Comparison of ENCODE assay signal across 18 cellular contexts in genomic region chr5:66933066-66933465, GRCh38.
DNase-seq lines count a peak whose midpoint lies in the region; ATAC-seq and TF ChIP-seq lines count a peak whose summit lies in the region.
"Had no signal": no experiment of that assay in that cellular context is flagged by ENCODE, and none has a peak within 500 bp of the region (broad histone marks: within the 10 kb centered on the region; RNA-seq: fewer than 3 reads in every experiment).

No MANE protein-coding gene starts in this region.

- H3K4me1 ChIP-seq in GM23248 (ENCODE audit: insufficient read depth) (peaks cover 9% of the 10 kb centered on the region), RWPE2 (ENCODE audit: insufficient read depth, poor library complexity, severe bottlenecking) (peaks cover 11% of the 10 kb centered on the region), osteoblast (ENCODE audit: insufficient read depth, low read length) (no peaks in the 10 kb centered on the region)
- H3K4me1 ChIP-seq: ascending aorta, pancreas had no signal

- in situ Hi-C loops in GM23248 (cut with MboI) (no loop called here), KBM-7 (cut with MboI; ENCODE audit: low pct_unique_long_range_greater_than_20kb, low sequenced_read_pairs) (no loop called here)

- H3K27ac ChIP-seq in GM23248 (no peak overlapping the region), RWPE2 (ENCODE audit: poor library complexity, severe bottlenecking) (peak overlapping the region; percentile 21), osteoblast (ENCODE audit: low read depth, low read length) (no peak overlapping the region), dorsolateral prefrontal cortex (no peak overlapping the region)
- H3K27ac ChIP-seq: ascending aorta, pancreas had no signal

- H3K27me3 ChIP-seq in GM23248 (replicated peaks; ENCODE audit: insufficient read depth) = no peaks in the 10 kb centered on the region
- H3K27me3 ChIP-seq in RWPE2 (ENCODE audit: insufficient read depth, poor library complexity, severe bottlenecking) = no peaks in the 10 kb centered on the region
- H3K27me3 ChIP-seq in osteoblast (ENCODE audit: insufficient read depth, low read length) = no peaks in the 10 kb centered on the region
- no peaks in the 10 kb centered on the region for H3K27me3 ChIP-seq in dorsolateral prefrontal cortex
- H3K27me3 ChIP-seq: ascending aorta, pancreas had no signal

- H3K4me2 ChIP-seq in GM23248 (ENCODE audit: unreplicated experiment) (no peak overlapping the region), osteoblast (ENCODE audit: insufficient read depth, low read length) (no peak overlapping the region)

- ATAC-seq in RWPE2 (ENCODE audit: low read depth) = peak; percentile 67; the same call in 1 of the 3 replicates
- no peak for ATAC-seq in left cardiac atrium
- no peak for ATAC-seq in effector memory CD8-positive, alpha-beta T cell (replicated peaks)
- ATAC-seq: activated CD8-positive, alpha-beta memory T cell treated with anti-CD3 and anti-CD28 coated beads, Interleukin-2, amount 10 ng/mL, durations not matched to agents 7 days and 5 days; pancreas had no signal

- H3K4me3 ChIP-seq in GM23248 = no peak overlapping the region
- H3K4me3 ChIP-seq in RWPE2 (ENCODE audit: severe bottlenecking) = no peak overlapping the region
- no peak overlapping the region for H3K4me3 ChIP-seq in osteoblast (ENCODE audit: insufficient read depth, low read length)
- H3K4me3 ChIP-seq in dorsolateral prefrontal cortex = no peak overlapping the region
- H3K4me3 ChIP-seq: ascending aorta, pancreas had no signal

- H4K20me1 ChIP-seq in GM23248 (ENCODE audit: insufficient read depth) (no peaks in the 10 kb centered on the region), osteoblast (ENCODE audit: insufficient read depth, low read length) (no peaks in the 10 kb centered on the region)

- TF ChIP-seq CTCF in RWPE2 (IDR thresholded peaks at IDR 0.05; ENCODE audit: poor library complexity, severe bottlenecking) (no peak), osteoblast (IDR thresholded peaks at IDR 0.05; ENCODE audit: extremely low read depth, low read depth, low read length) (no peak), dorsolateral prefrontal cortex (IDR thresholded peaks at IDR 0.05 in 54 of 56, conservative IDR thresholded peaks at IDR 0.05 in 2 of 56; ENCODE audit: low read depth in 1 of 56, partially characterized antibody in 56 of 56) (no peak)

- no peaks in the 10 kb centered on the region for H3K4me1 Mint-ChIP-seq in effector memory CD8-positive, alpha-beta T cell (ENCODE audit: low read depth in 2 of 2)
- H3K4me1 Mint-ChIP-seq: activated CD8-positive, alpha-beta memory T cell treated with anti-CD3 and anti-CD28 coated beads, Interleukin-2, amount 10 ng/mL, durations not matched to agents 7 days and 5 days had no signal

- H3K4me3 Mint-ChIP-seq in effector memory CD8-positive, alpha-beta T cell = no peak overlapping the region
- H3K4me3 Mint-ChIP-seq: activated CD8-positive, alpha-beta memory T cell treated with anti-CD3 and anti-CD28 coated beads, Interleukin-2, amount 10 ng/mL, durations not matched to agents 7 days and 5 days; T-helper 1 cell treated with Interleukin-12 subunit alpha and Interleukin-12 subunit beta and Interleukin-4 antibody, amounts not matched to agents 30 μg/mL and 1 μg/mL, for 36 hours had no signal

- peaks cover 50 to 77% of the 10 kb centered on the region in 2 donors for H3K27me3 Mint-ChIP-seq in effector memory CD8-positive, alpha-beta T cell

- H3K9me3 Mint-ChIP-seq in effector memory CD8-positive, alpha-beta T cell = no peaks in the 10 kb centered on the region
- H3K9me3 Mint-ChIP-seq: T-helper 1 cell treated with Interleukin-12 subunit alpha and Interleukin-12 subunit beta and Interleukin-4 antibody, amounts not matched to agents 30 μg/mL and 1 μg/mL, for 36 hours had no signal

- no peaks in the 10 kb centered on the region for H3K9me3 ChIP-seq in GM23248 (ENCODE audit: low read depth)
- no peaks in the 10 kb centered on the region for H3K9me3 ChIP-seq in RWPE2 (ENCODE audit: severe bottlenecking)
- H3K9me3 ChIP-seq in osteoblast (ENCODE audit: low read depth, low read length) = no peaks in the 10 kb centered on the region
- H3K9me3 ChIP-seq: ascending aorta, pancreas had no signal

- DNase-seq in GM23248 (peak; percentile 59), RWPE2 (ENCODE audit: low spot score) (no peak), fibroblast of gingiva (ENCODE audit: low read depth) (peak; percentile 13), osteoblast (ENCODE audit: insufficient read length, low spot score, missing footprints) (peak; percentile 67), dorsolateral prefrontal cortex (no peak), left cardiac atrium (no peak), KBM-7 (no peak)
- no peak for DNase-seq in effector memory CD8-positive, alpha-beta T cell
- DNase-seq: activated CD8-positive, alpha-beta memory T cell treated with anti-CD3 and anti-CD28 coated beads, Interleukin-2, amount 10 ng/mL, durations not matched to agents 7 days and 5 days; activated gamma-delta T cell; effector CD4-positive, alpha-beta T cell; islet precursor cell; NCI-H2081; NCI-H748 treated with DMSO at 0.1 percent for 48 hours; pancreas; stimulated activated CD4-positive, alpha-beta T cell treated with anti-CD3 and anti-CD28 coated beads, Interleukin-12 subunit alpha, Interleukin-12 subunit beta, amount 100 ng/mL, for 4 hours had no signal

- H3K27ac Mint-ChIP-seq in effector memory CD8-positive, alpha-beta T cell = no peak overlapping the region
- H3K27ac Mint-ChIP-seq: activated CD8-positive, alpha-beta memory T cell treated with anti-CD3 and anti-CD28 coated beads, Interleukin-2, amount 10 ng/mL, durations not matched to agents 7 days and 5 days; T-helper 1 cell treated with Interleukin-12 subunit alpha and Interleukin-12 subunit beta and Interleukin-4 antibody, amounts not matched to agents 30 μg/mL and 1 μg/mL, for 36 hours had no signal

- H3K9ac ChIP-seq in GM23248 = no peak overlapping the region

- WGBS in GM23248 (ENCODE audit: low coverage in 1 of 2, low lambda C conversion rate in 2 of 2, missing lambda C conversion rate in 2 of 2), 2 experiments = 66 to 67% methylated on average over 1 of the region's 1 CpG

- H3K79me2 ChIP-seq in GM23248 (ENCODE audit: insufficient read depth) (no peaks in the 10 kb centered on the region), osteoblast (ENCODE audit: insufficient read depth, low read length) (no peaks in the 10 kb centered on the region)

- no peak overlapping the region for H2AFZ ChIP-seq in GM23248
- H2AFZ ChIP-seq in osteoblast (ENCODE audit: low read length) = no peak overlapping the region

- H3K36me3 ChIP-seq in GM23248 (ENCODE audit: low read depth) (no peaks in the 10 kb centered on the region), RWPE2 (ENCODE audit: low read depth) (no peaks in the 10 kb centered on the region), osteoblast (ENCODE audit: insufficient read depth, low read length) (no peaks in the 10 kb centered on the region)
- H3K36me3 ChIP-seq: ascending aorta, pancreas had no signal

- H3K9me2 ChIP-seq in GM23248 (ENCODE audit: insufficient read depth) = no peaks in the 10 kb centered on the region

- intact Hi-C loops in dorsolateral prefrontal cortex (cut with DNase I) (no loop called here), left cardiac atrium (cut with DNase I) (no loop called here)

- no peaks in the 10 kb centered on the region for H3F3A ChIP-seq in GM23248 (ENCODE audit: insufficient read depth)

- H3K36me3 Mint-ChIP-seq in effector memory CD8-positive, alpha-beta T cell (ENCODE audit: insufficient read depth) = no peaks in the 10 kb centered on the region
- H3K36me3 Mint-ChIP-seq: activated CD8-positive, alpha-beta memory T cell treated with anti-CD3 and anti-CD28 coated beads, Interleukin-2, amount 10 ng/mL, durations not matched to agents 7 days and 5 days had no signal

Comparison
In these comparisons a context has a peak if more than half of its experiments do, and no peak if none do; other contexts are left out.
1. DNase-seq: peak in GM23248 (single experiment), fibroblast of gingiva (single experiment) and osteoblast (single experiment); none in RWPE2 (single experiment), dorsolateral prefrontal cortex (0 of 10), left cardiac atrium (single experiment), KBM-7 (single experiment) and effector memory CD8-positive, alpha-beta T cell (0 of 3).